Comparison of ENCODE assay signal across 11 cellular contexts in the genomic region with DNA sequence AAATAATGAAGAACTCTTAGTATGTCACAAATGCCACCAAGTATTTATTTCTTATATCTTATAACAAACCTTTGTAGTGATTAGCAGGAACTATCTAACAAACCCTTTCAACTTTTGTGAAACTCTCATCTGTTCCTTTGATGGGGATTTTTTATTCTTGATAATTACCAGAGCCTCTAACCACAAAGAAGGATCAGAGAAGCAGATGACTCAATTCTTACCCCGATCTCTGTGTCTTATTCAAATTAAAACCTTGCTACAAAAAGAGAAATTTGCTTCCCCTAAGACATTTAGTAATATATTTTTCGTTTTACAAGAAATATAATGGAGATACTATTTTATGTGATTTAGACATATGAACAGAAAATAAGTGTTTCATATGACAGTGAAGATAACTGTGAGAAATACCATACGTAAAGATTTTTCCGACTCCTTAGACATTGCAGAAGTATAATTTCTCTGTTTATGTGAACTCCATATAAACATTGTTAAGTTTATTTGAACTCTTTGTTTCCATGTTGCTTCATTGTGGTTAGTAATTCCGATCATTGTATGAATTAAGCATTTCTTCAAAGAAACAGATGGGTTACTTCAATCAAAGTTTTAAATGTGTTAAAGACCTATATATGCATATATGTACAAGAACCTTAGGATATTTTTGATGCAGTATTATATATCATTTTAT.
A peak's percentile ranks its signal among the peaks of the same experiment; 100 is the strongest.
DNase-seq lines count a peak whose midpoint lies in the region; ATAC-seq, FAIRE-seq and TF ChIP-seq lines count a peak whose summit lies in the region.
"Had no signal": no experiment of that assay in that cellular context is flagged by ENCODE, and none has a peak within 500 bp of the region (broad histone marks: within the 10 kb centered on the region; RNA-seq: fewer than 3 reads in every experiment).

No MANE protein-coding gene starts in this region.

- ATAC-seq in GM19467 (IDR thresholded peaks at IDR 0.05; ENCODE audit: unreplicated experiment) (peak; percentile 83), HG03103 (IDR thresholded peaks at IDR 0.05; ENCODE audit: low read depth, unreplicated experiment) (peak; percentile 94)
- ATAC-seq: left lobe of liver had no signal

- H3K4me1 ChIP-seq in small intestine (ENCODE audit: control insufficient read depth in 2 of 2, insufficient read depth in 1 of 2, low read depth in 1 of 2, low read length in 1 of 2): no peaks in the 10 kb centered on the region

- no peaks in the 10 kb centered on the region for H3K27me3 ChIP-seq in small intestine (ENCODE audit: control insufficient read depth in 2 of 2, insufficient read depth in 2 of 2, low read length in 2 of 2)

- H3K36me3 ChIP-seq in small intestine (ENCODE audit: control insufficient read depth in 2 of 2, insufficient read depth in 2 of 2, low read length in 2 of 2): no peaks in the 10 kb centered on the region

- FAIRE-seq in GM12891 (lab: Jason Lieb, UNC) (no peak), small intestine (lab: Jason Lieb, UNC) (no peak)
- FAIRE-seq: colon had no signal

- CTCF ChIA-PET in RWPE1 (lab: Yijun Ruan, JAX): no interaction called here

- POLR2A ChIA-PET in RWPE1 (lab: Yijun Ruan, JAX; ENCODE audit: low non-redundant PET): no interaction called here

- peak; percentile 13 for DNase-seq in GM12891 (ENCODE audit: insufficient read length, low spot score)
- DNase-seq in central memory CD4-positive, alpha-beta T cell: peak; percentile 32
- DNase-seq in stimulated activated CD4-positive, alpha-beta T cell treated with anti-CD3 and anti-CD28 coated beads, Interleukin-4, amount 100 ng/mL, for 24 hours: no peak
- no peak for DNase-seq in RWPE1 (ENCODE audit: low spot score)
- no peak for DNase-seq in NCI-H748 treated with DMSO at 0.1 percent for 48 hours (lab: John Stamatoyannopoulos, UW)
- DNase-seq in small intestine: no peak

- no peak for TF ChIP-seq CTCF in RWPE1 (conservative IDR thresholded peaks at IDR 0.05; ENCODE audit: low read depth)

- H3K27ac ChIP-seq in RWPE1: no peak overlapping the region
- no peak overlapping the region for H3K27ac ChIP-seq in small intestine (ENCODE audit: low read depth in 1 of 2, low read length in 1 of 2)
- H3K27ac ChIP-seq: VCaP had no signal

- WGBS in small intestine, 3 donors: 52 to 83% (median 73%) methylated on average over 5 of the region's 5 CpGs

- no peak for TF ChIP-seq POLR2A in GM12891 (IDR thresholded peaks at IDR 0.05; ENCODE audit: low read depth, low read length)

- H3K4me3 ChIP-seq in small intestine (ENCODE audit: low read depth in 1 of 2, low read length in 2 of 2): no peak overlapping the region

- H3K9me3 ChIP-seq in small intestine (ENCODE audit: control insufficient read depth, low read depth): no peaks in the 10 kb centered on the region

TF ChIP-seq in GM12891, 5 proteins besides CTCF, POLR2A, EP300 and RAD21:
- TF ChIP-seq PAX5 (IDR thresholded peaks at IDR 0.05; ENCODE audit: insufficient read depth, low read length, severe bottlenecking) (no peak), SPI1 (IDR thresholded peaks at IDR 0.05; ENCODE audit: low read depth, low read length) (peak; percentile 24; the same call in 1 of the 2 replicates), POU2F2 (IDR thresholded peaks at IDR 0.05; ENCODE audit: low read depth, low read length) (no peak)

Comparison
In these comparisons a context has a peak if more than half of its experiments do, and no peak if none do; other contexts are left out.
1. DNase-seq: peak in GM12891 (single experiment) and central memory CD4-positive, alpha-beta T cell (single experiment); none in stimulated activated CD4-positive, alpha-beta T cell treated with anti-CD3 and anti-CD28 coated beads, Interleukin-4, amount 100 ng/mL, for 24 hours (single experiment), RWPE1 (single experiment), NCI-H748 treated with DMSO at 0.1 percent for 48 hours (single experiment) and small intestine (single experiment).